In genomic region chr17:37438141-37438540, GRCh38 we compare ENCODE assay signal across 2 cellular contexts.
TF ChIP-seq lines count a peak whose summit lies in the region.

No MANE protein-coding gene starts in this region.

TF ChIP-seq in SK-N-SH, 30 proteins besides CTCF, POLR2A, EP300 and RAD21 (continued from another document):
- TF ChIP-seq, protein P1, sequence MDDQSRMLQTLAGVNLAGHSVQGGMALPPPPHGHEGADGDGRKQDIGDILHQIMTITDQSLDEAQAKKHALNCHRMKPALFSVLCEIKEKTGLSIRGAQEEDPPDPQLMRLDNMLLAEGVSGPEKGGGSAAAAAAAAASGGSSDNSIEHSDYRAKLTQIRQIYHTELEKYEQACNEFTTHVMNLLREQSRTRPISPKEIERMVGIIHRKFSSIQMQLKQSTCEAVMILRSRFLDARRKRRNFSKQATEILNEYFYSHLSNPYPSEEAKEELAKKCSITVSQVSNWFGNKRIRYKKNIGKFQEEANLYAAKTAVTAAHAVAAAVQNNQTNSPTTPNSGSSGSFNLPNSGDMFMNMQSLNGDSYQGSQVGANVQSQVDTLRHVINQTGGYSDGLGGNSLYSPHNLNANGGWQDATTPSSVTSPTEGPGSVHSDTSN (IDR thresholded peaks at IDR 0.05), result no peak
- TF ChIP-seq NRF1 (IDR thresholded peaks at IDR 0.05; ENCODE audit: low read depth, low read length) (no peak), YY1 (IDR thresholded peaks at IDR 0.05; ENCODE audit: low read depth) (no peak), REST (IDR thresholded peaks at IDR 0.05; ENCODE audit: low read depth, low read length) (no peak), SMC3 (IDR thresholded peaks at IDR 0.05; ENCODE audit: low read depth, low read length) (no peak), IRF3 (IDR thresholded peaks at IDR 0.05; ENCODE audit: low read depth, low read length) (no peak), ZBTB33 (IDR thresholded peaks at IDR 0.05; ENCODE audit: borderline replicate concordance, low read depth) (no peak), EZH2phosphoT487 (IDR thresholded peaks at IDR 0.05; ENCODE audit: borderline replicate concordance, low read depth) (no peak)

TF ChIP-seq in SK-N-SH treated with all-trans-retinoic acid at 6 μM for 48 hours, 23 proteins besides CTCF, POLR2A, EP300 and RAD21 (continued from another document):
- TF ChIP-seq, protein P2, sequence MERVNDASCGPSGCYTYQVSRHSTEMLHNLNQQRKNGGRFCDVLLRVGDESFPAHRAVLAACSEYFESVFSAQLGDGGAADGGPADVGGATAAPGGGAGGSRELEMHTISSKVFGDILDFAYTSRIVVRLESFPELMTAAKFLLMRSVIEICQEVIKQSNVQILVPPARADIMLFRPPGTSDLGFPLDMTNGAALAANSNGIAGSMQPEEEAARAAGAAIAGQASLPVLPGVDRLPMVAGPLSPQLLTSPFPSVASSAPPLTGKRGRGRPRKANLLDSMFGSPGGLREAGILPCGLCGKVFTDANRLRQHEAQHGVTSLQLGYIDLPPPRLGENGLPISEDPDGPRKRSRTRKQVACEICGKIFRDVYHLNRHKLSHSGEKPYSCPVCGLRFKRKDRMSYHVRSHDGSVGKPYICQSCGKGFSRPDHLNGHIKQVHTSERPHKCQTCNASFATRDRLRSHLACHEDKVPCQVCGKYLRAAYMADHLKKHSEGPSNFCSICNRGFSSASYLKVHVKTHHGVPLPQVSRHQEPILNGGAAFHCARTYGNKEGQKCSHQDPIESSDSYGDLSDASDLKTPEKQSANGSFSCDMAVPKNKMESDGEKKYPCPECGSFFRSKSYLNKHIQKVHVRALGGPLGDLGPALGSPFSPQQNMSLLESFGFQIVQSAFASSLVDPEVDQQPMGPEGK (CRISPR knock-in tag; IDR thresholded peaks at IDR 0.05; ENCODE audit: borderline replicate concordance), result no peak
